ENCODE assay signal across 14 cellular contexts in genomic region chr3:182959474-182960350, GRCh38.
DNase-seq lines count a peak whose midpoint lies in the region; ATAC-seq and TF ChIP-seq lines count a peak whose summit lies in the region.
"Had no signal": no experiment of that assay in that cellular context is flagged by ENCODE, and none has a peak within 500 bp of the region (broad histone marks: within the 10 kb centered on the region; RNA-seq: fewer than 3 reads in every experiment).

No MANE protein-coding gene starts in this region.

- H3K9me3 ChIP-seq in HAP-1 (no peaks in the 10 kb centered on the region), neutrophil (no peaks in the 10 kb centered on the region)
- H3K9me3 ChIP-seq: heart left ventricle, suprapubic skin had no signal

- H3K4me1 ChIP-seq in HAP-1: peaks cover 7% of the 10 kb centered on the region
- peaks cover 26 to 33% of the 10 kb centered on the region in 2 experiments for H3K4me1 ChIP-seq in neutrophil (ENCODE audit: control insufficient read depth in 1 of 2, insufficient read depth in 1 of 2, low read depth in 1 of 2, low read length in 1 of 2)
- H3K4me1 ChIP-seq: suprapubic skin had no signal

- TF ChIP-seq CTCF in choroid plexus epithelial cell (conservative IDR thresholded peaks at IDR 0.05; ENCODE audit: low read depth, low read length) (no peak), neutrophil (IDR thresholded peaks at IDR 0.05) (no peak)

- no peak overlapping the region for H3K4me3 ChIP-seq in HAP-1
- no peak overlapping the region for H3K4me3 ChIP-seq in choroid plexus epithelial cell (ENCODE audit: low read depth, low read length)
- no peak overlapping the region for H3K4me3 ChIP-seq in neutrophil (ENCODE audit: low read depth in 1 of 2, low read length in 1 of 2)
- H3K4me3 ChIP-seq: heart left ventricle, suprapubic skin had no signal

- in situ Hi-C loops in HAP-1 (cut with MboI; ENCODE audit: low sequenced_read_pairs): no loop called here

- DNase-seq in HAP-1 (ENCODE audit: low spot score in 2 of 2): peak; percentile 31 to 50
- DNase-seq in NCI-H2227 (lab: John Stamatoyannopoulos, UW; ENCODE audit: unreplicated experiment): peak; percentile 90
- DNase-seq in choroid plexus epithelial cell (ENCODE audit: low read depth): peak; percentile 56
- no peak for DNase-seq in HK-2 (ENCODE audit: unreplicated experiment)
- no peak for DNase-seq in inferior parietal cortex (ENCODE audit: extremely low spot score)
- no peak for DNase-seq in NCI-H2171 treated with DMSO at 0.1 percent for 48 hours (lab: John Stamatoyannopoulos, UW)
- DNase-seq: heart left ventricle; naive B cell; NCI-H510A treated with DMSO at 0.1 percent for 48 hours; stimulated activated CD4-positive, alpha-beta T cell treated with anti-CD3 and anti-CD28 coated beads, Interleukin-1b, Interleukin-23, amount 100 ng/mL, for 48 hours had no signal

- peak overlapping the region; percentile 74 for H3K27ac ChIP-seq in neutrophil
- H3K27ac ChIP-seq: heart left ventricle, suprapubic skin, VCaP had no signal

- no peak for ATAC-seq in HG03095 (IDR thresholded peaks at IDR 0.05; ENCODE audit: unreplicated experiment)

- H3K36me3 ChIP-seq in HAP-1 (replicated peaks) (peaks cover 11% of the 10 kb centered on the region), neutrophil (peaks cover 39% of the 10 kb centered on the region)

- H3K27me3 ChIP-seq in HAP-1 (ENCODE audit: low read depth): no peaks in the 10 kb centered on the region
- no peaks in the 10 kb centered on the region for H3K27me3 ChIP-seq in neutrophil
- H3K27me3 ChIP-seq: heart left ventricle, suprapubic skin had no signal

Comparison
In these comparisons a context has a peak if more than half of its experiments do, and no peak if none do; other contexts are left out.
1. DNase-seq: peak in HAP-1 (2 of 2), NCI-H2227 (single experiment) and choroid plexus epithelial cell (single experiment); none in HK-2 (single experiment), inferior parietal cortex (single experiment) and NCI-H2171 treated with DMSO at 0.1 percent for 48 hours (single experiment).